Comparison of ENCODE assay signal across 1 cellular context in the genomic region with DNA sequence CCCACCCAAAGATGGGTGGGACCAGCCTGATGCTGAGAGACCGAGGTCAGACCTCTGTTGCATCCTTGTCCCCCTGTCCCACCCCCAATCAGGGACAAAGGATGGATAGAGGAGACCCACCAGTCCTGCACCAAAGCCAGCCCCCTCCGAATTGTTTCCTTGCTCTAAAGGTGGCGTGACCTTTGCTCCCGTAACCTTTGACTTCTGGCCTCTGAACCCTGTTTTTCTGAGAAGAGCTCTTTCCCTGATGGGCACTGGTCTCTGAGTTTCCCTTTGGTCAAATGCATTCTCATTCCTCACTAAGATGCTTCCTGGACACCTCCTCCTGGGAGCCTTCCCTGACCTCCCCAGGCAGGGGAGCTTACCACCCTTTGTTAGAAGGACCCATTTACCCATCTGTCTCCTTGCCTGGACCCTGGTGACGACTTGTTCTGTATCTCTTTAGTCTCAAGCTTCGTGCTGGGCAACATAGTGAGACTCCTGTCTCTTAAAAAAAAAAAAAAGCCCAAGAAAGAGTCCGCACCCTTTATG.
TF ChIP-seq lines count a peak whose summit lies in the region.

No MANE protein-coding gene starts in this region.

TF ChIP-seq in GM12878, 131 proteins besides CTCF, POLR2A, EP300 and RAD21:
- TF ChIP-seq POLR2AphosphoS5 (IDR thresholded peaks at IDR 0.05; ENCODE audit: low read length) (no peak), NR2C2 (IDR thresholded peaks at IDR 0.05; ENCODE audit: borderline replicate concordance, control insufficient read depth, insufficient read length, low read depth) (peak; percentile 68), MYB (IDR thresholded peaks at IDR 0.05; ENCODE audit: borderline replicate concordance, low read depth, low read length) (no peak), NR2C1 (IDR thresholded peaks at IDR 0.05) (peak; percentile 84), NR2F1 (conservative IDR thresholded peaks at IDR 0.05) (peak; percentile 47; the same call in 1 of the 2 replicates)
